Comparison of ENCODE assay signal across 2 cellular contexts in genomic region chr10:60186315-60187071, GRCh38.
TF ChIP-seq lines count a peak whose summit lies in the region.

No MANE protein-coding gene starts in this region.

TF ChIP-seq in liver, 16 proteins besides CTCF, POLR2A, EP300 and RAD21 (continued from another document):
- TF ChIP-seq HNF4G (IDR thresholded peaks at IDR 0.05) (no peak), YY1 (IDR thresholded peaks at IDR 0.05) (peak; percentile 38), HNF4A (conservative IDR thresholded peaks at IDR 0.05) (peak in 1 of 2 donors; percentile 46), EGR1 (IDR thresholded peaks at IDR 0.05; ENCODE audit: low read depth in 2 of 2) (no peak), ZBTB33 (IDR thresholded peaks at IDR 0.05) (no peak), GABPA (IDR thresholded peaks at IDR 0.05 in 1 of 2, conservative IDR thresholded peaks at IDR 0.05 in 1 of 2) (no peak), FOXA2 (IDR thresholded peaks at IDR 0.05) (peak; percentile 37), REST (IDR thresholded peaks at IDR 0.05) (no peak)

TF ChIP-seq in HepG2, 621 proteins besides CTCF, POLR2A, EP300 and RAD21 (continued from another document):
- no peak for TF ChIP-seq TFDP2 (CRISPR knock-in tag; IDR thresholded peaks at IDR 0.05)
- TF ChIP-seq ELF4 (CRISPR knock-in tag; IDR thresholded peaks at IDR 0.05; ENCODE audit: borderline replicate concordance) = no peak
- no peak for TF ChIP-seq ZGPAT (CRISPR knock-in tag; IDR thresholded peaks at IDR 0.05)
- no peak for TF ChIP-seq E2F5 (CRISPR knock-in tag; conservative IDR thresholded peaks at IDR 0.05)
- no peak for TF ChIP-seq ISL2 (CRISPR knock-in tag; IDR thresholded peaks at IDR 0.05)
- no peak for TF ChIP-seq ZNF383 (CRISPR knock-in tag; IDR thresholded peaks at IDR 0.05; ENCODE audit: borderline replicate concordance)
- TF ChIP-seq DPF2 (CRISPR knock-in tag; IDR thresholded peaks at IDR 0.05; ENCODE audit: borderline replicate concordance, low read depth) = no peak
- no peak for TF ChIP-seq ZSCAN31 (CRISPR knock-in tag; IDR thresholded peaks at IDR 0.05; ENCODE audit: low read depth)
- no peak for TF ChIP-seq CENPBD1 (CRISPR knock-in tag; IDR thresholded peaks at IDR 0.05; ENCODE audit: borderline replicate concordance, low read depth)
- TF ChIP-seq UBTF (CRISPR knock-in tag; IDR thresholded peaks at IDR 0.05) = no peak
- no peak for TF ChIP-seq ZNF224 (CRISPR knock-in tag; IDR thresholded peaks at IDR 0.05)
- TF ChIP-seq ZNF891 (CRISPR knock-in tag; IDR thresholded peaks at IDR 0.05) = no peak
- TF ChIP-seq ONECUT2 (CRISPR knock-in tag; IDR thresholded peaks at IDR 0.05) = no peak
- no peak for TF ChIP-seq ZNF331 (CRISPR knock-in tag; IDR thresholded peaks at IDR 0.05)
- TF ChIP-seq CREBL2 (CRISPR knock-in tag; IDR thresholded peaks at IDR 0.05; ENCODE audit: borderline replicate concordance) = no peak
- TF ChIP-seq PAXIP1 (CRISPR knock-in tag; conservative IDR thresholded peaks at IDR 0.05) = no peak
- no peak for TF ChIP-seq ZNF883 (CRISPR knock-in tag; IDR thresholded peaks at IDR 0.05; ENCODE audit: not compliant biosample characterization)
